8 cellular contexts compared by ENCODE assay signal in the genomic region with DNA sequence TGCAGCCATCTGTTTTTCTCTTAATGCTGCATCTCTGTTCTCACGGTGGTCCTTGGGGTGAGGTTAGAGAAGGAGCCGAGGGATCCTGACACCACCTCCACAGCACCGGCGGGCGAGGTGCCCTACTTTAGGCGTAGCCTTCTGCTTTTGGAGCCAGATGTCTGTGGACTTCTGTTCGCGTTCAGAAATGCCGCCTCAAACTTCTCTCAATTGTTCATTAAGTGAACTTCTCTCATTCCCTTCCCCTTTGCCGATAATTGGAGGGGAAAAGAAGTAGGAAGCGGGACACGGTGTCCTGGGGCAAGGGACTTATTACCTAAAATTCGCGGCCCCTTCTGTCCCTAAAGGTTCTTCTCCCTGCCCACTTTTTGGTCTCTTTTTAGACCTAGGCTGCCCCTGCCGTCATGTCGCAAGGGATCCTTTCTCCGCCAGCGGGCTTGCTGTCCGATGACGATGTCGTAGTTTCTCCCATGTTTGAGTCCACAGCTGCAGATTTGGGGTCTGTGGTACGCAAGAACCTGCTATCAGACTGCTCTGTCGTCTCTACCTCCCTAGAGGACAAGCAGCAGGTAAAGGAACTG. TPM values are rescaled to one million over a fixed set of nuclear protein-coding genes. Genes with fewer than 3 reads are reported as not detected.
DNase-seq lines count a peak whose midpoint lies in the region; ATAC-seq and TF ChIP-seq lines count a peak whose summit lies in the region.

No MANE protein-coding gene starts in this region.

- no peak overlapping the region for H3K4me3 Mint-ChIP-seq in effector memory CD8-positive, alpha-beta T cell

- peaks cover 29% of the 10 kb centered on the region for H3K36me3 Mint-ChIP-seq in effector memory CD8-positive, alpha-beta T cell (ENCODE audit: insufficient read depth)

- ATAC-seq in GM21367 (IDR thresholded peaks at IDR 0.05; ENCODE audit: unreplicated experiment) (peak; percentile 4), HG03520 (IDR thresholded peaks at IDR 0.05; ENCODE audit: unreplicated experiment) (no peak), HG03571 (IDR thresholded peaks at IDR 0.05; ENCODE audit: unreplicated experiment) (no peak)
- no peak for ATAC-seq in effector memory CD8-positive, alpha-beta T cell (replicated peaks)

- no peaks in the 10 kb centered on the region for H3K27me3 Mint-ChIP-seq in effector memory CD8-positive, alpha-beta T cell

- H3K27ac ChIP-seq in 22Rv1: peak overlapping the region; percentile 89

- DNase-seq in SW480 (ENCODE audit: low spot score) (peak; percentile 12), iPS-NIHi11 (ENCODE audit: low spot score) (peak; percentile 16), cerebellum (ENCODE audit: low spot score) (no peak)
- DNase-seq in effector memory CD8-positive, alpha-beta T cell: no peak

- H3K9me3 Mint-ChIP-seq in effector memory CD8-positive, alpha-beta T cell: no peaks in the 10 kb centered on the region

- H3K4me1 Mint-ChIP-seq in effector memory CD8-positive, alpha-beta T cell (ENCODE audit: low read depth in 2 of 2): peaks cover 4 to 7% of the 10 kb centered on the region in 2 donors

- TF ChIP-seq CTCF in 22Rv1 (IDR thresholded peaks at IDR 0.05): no peak

- no peak overlapping the region for H3K27ac Mint-ChIP-seq in effector memory CD8-positive, alpha-beta T cell

RNA-seq across cellular contexts. Expression of a gene that starts 0.5 kb away (rescaled TPM):
- total RNA-seq in cerebellum: 12.8 TPM

RNA-seq across cellular contexts. Expression of a gene that starts 0.9 kb away (rescaled TPM):
- total RNA-seq in cerebellum: 66.6 TPM

RNA-seq across cellular contexts. Expression of a gene that starts 33.8 kb away (rescaled TPM):
- total RNA-seq in cerebellum: 33.3 TPM

RNA-seq across cellular contexts. Expression of a gene that starts 40.1 kb away (rescaled TPM):
- total RNA-seq in cerebellum: 14.7 TPM

Comparison
In these comparisons a context has a peak if more than half of its experiments do, and no peak if none do; other contexts are left out.
1. DNase-seq: peak in SW480 (single experiment) and iPS-NIHi11 (single experiment); none in cerebellum (single experiment) and effector memory CD8-positive, alpha-beta T cell (0 of 3).